8 cellular contexts compared by ENCODE assay signal in the genomic region with DNA sequence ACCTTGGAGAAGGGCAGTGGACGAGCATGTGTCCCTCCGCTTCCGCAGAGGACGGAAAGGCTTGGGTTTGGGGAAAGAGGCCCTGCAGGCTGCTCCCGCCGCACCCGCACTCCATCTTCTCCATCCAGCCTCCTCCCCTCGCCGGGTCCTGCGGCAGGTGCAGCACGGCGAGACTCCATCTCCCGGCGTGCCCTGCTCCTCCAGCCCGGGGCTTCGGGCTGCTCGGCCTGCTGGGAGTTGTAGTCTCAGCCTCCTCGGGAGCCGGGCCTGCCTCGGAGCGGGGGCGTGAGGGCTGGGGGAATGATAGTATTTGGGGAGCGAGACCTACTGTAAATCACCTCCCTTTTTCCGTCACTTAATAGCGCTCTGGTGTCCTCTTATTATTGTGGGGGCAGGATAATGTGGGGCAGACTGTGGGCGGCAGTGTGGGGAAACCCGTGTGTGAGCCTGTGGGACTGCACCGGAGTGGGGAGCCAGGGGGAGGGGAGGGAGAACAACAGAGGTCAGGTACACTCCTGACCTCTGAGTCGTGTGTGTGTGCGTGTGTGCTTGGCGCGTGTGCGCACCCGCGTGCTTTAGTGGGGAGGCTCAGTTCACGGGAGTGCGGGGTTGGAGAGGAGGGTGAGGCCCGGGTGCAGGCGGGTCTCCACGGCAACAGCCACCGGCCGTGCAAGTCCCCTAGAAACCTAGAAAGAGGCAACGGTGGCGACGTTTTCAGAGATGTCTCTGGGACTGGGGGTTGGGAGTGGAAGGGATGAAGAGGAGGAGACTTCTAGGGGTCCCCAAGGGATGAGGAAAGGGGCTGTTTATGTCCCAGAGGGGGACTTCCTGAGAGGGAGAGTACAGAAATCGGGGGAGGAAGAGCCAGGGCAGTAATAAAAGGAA. TPM values are rescaled to one million over a fixed set of nuclear protein-coding genes. Genes with fewer than 3 reads are reported as not detected.
DNase-seq lines count a peak whose midpoint lies in the region; ATAC-seq and TF ChIP-seq lines count a peak whose summit lies in the region.

No MANE protein-coding gene starts in this region.

- H3K36me3 ChIP-seq in SJCRH30: no peaks in the 10 kb centered on the region
- H3K36me3 ChIP-seq in osteoblast (ENCODE audit: insufficient read depth, low read length): no peaks in the 10 kb centered on the region
- H3K36me3 ChIP-seq in testis (ENCODE audit: low read depth, missing control alignments): no peaks in the 10 kb centered on the region

- H3K9me3 ChIP-seq in SJCRH30 (replicated peaks) (no peaks in the 10 kb centered on the region), osteoblast (ENCODE audit: low read depth, low read length) (no peaks in the 10 kb centered on the region), testis (no peaks in the 10 kb centered on the region)

- TF ChIP-seq POLR2A in testis (IDR thresholded peaks at IDR 0.05): no peak

- TF ChIP-seq CTCF in osteoblast (IDR thresholded peaks at IDR 0.05; ENCODE audit: extremely low read depth, low read depth, low read length) (no peak), testis (IDR thresholded peaks at IDR 0.05) (no peak)

- H3K27ac ChIP-seq in SJCRH30 (no peak overlapping the region), osteoblast (ENCODE audit: low read depth, low read length) (no peak overlapping the region), testis (no peak overlapping the region)

- H3K4me1 ChIP-seq in SJCRH30 (no peaks in the 10 kb centered on the region; the same call in 1 of the 2 replicates), osteoblast (ENCODE audit: insufficient read depth, low read length) (peaks cover 9% of the 10 kb centered on the region), testis (peaks cover 12% of the 10 kb centered on the region)

- H3K27me3 ChIP-seq in SJCRH30 (peaks cover 27% of the 10 kb centered on the region), osteoblast (ENCODE audit: insufficient read depth, low read length) (peaks cover 85% of the 10 kb centered on the region), testis (no peaks in the 10 kb centered on the region)

- H3K4me2 ChIP-seq in osteoblast (ENCODE audit: insufficient read depth, low read length): peak overlapping the region; percentile 72

- 3% methylated on average over 25 to 46 of the region's 46 CpGs for WGBS in testis, 2 donors

- peak; percentile 78 for ATAC-seq in GM21737 (IDR thresholded peaks at IDR 0.05; ENCODE audit: unreplicated experiment)
- peak; percentile 95 for ATAC-seq in Right ventricle myocardium inferior

- H2AFZ ChIP-seq in osteoblast (ENCODE audit: low read length): peak overlapping the region; percentile 84

- H3K4me3 ChIP-seq in SJCRH30: peak overlapping the region; percentile 43
- H3K4me3 ChIP-seq in osteoblast (ENCODE audit: insufficient read depth, low read length): peak overlapping the region; percentile 63
- peak overlapping the region; percentile 39 to 62 for H3K4me3 ChIP-seq in testis

- H3K79me2 ChIP-seq in osteoblast (ENCODE audit: insufficient read depth, low read length): no peaks in the 10 kb centered on the region

- intact Hi-C loops in Right ventricle myocardium inferior (cut with DNase I) (no loop called here), testis (cut with DNase I; ENCODE audit: low total_unique reads) (no loop called here)

- H4K20me1 ChIP-seq in osteoblast (ENCODE audit: insufficient read depth, low read length): no peaks in the 10 kb centered on the region

- DNase-seq in DMS53 (lab: John Stamatoyannopoulos, UW): peak; percentile 97
- DNase-seq in Kasumi-1 (lab: John Stamatoyannopoulos, UW): peak; percentile 60 to 63
- DNase-seq in SJCRH30: peak; percentile 51 to 68
- DNase-seq in activated naive CD4-positive, alpha-beta T cell treated with anti-CD3 and anti-CD28 coated beads, Interleukin-2, amount 50 U/mL, for 16 hours: peak; percentile 85
- DNase-seq in Right ventricle myocardium inferior (ENCODE audit: missing footprints): peak; percentile 90
- DNase-seq in osteoblast (ENCODE audit: insufficient read length, low spot score, missing footprints): peak; percentile 99
- DNase-seq in testis: peak; percentile 90

RNA-seq across cellular contexts. Expression of a gene that starts 4.1 kb away (rescaled TPM):
- total RNA-seq in SJCRH30 (2014; rRNA removed; shearing (Covaris generic)): not detected in 2 replicates
- 0.19 TPM for total RNA-seq in Right ventricle myocardium inferior
- under 0.01 TPM in 1 of 2 replicates, not detected in the other for total RNA-seq in osteoblast
- 1 to 10 TPM; 2.2 to 2.6 TPM for total RNA-seq in testis
- 2.3 TPM for polyA plus RNA-seq in testis (ENCODE audit: insufficient read depth, low read depth, low replicate concordance)

RNA-seq across cellular contexts. Expression of a gene that starts 18.1 kb away (rescaled TPM):
- 23.8 and 31.4 TPM in 2 replicates for total RNA-seq in SJCRH30 (2014; rRNA removed; shearing (Covaris generic))
- total RNA-seq in Right ventricle myocardium inferior (29.9 TPM), osteoblast (32.9 and 33.3 TPM in 2 replicates), testis (10 to 100 TPM; 21.8 TPM)
- 19.3 TPM for polyA plus RNA-seq in testis (ENCODE audit: insufficient read depth, low read depth, low replicate concordance)

RNA-seq across cellular contexts. Expression of a gene that starts 50.7 kb away (rescaled TPM):
- total RNA-seq in SJCRH30 (2014; rRNA removed; shearing (Covaris generic)): not detected in 2 replicates
- total RNA-seq in Right ventricle myocardium inferior: not detected
- total RNA-seq in osteoblast: not detected in 2 replicates
- total RNA-seq in testis: not detected
- polyA plus RNA-seq in testis (ENCODE audit: insufficient read depth, low read depth, low replicate concordance): not detected
